ENCODE assay signal across 14 cellular contexts in the genomic region with DNA sequence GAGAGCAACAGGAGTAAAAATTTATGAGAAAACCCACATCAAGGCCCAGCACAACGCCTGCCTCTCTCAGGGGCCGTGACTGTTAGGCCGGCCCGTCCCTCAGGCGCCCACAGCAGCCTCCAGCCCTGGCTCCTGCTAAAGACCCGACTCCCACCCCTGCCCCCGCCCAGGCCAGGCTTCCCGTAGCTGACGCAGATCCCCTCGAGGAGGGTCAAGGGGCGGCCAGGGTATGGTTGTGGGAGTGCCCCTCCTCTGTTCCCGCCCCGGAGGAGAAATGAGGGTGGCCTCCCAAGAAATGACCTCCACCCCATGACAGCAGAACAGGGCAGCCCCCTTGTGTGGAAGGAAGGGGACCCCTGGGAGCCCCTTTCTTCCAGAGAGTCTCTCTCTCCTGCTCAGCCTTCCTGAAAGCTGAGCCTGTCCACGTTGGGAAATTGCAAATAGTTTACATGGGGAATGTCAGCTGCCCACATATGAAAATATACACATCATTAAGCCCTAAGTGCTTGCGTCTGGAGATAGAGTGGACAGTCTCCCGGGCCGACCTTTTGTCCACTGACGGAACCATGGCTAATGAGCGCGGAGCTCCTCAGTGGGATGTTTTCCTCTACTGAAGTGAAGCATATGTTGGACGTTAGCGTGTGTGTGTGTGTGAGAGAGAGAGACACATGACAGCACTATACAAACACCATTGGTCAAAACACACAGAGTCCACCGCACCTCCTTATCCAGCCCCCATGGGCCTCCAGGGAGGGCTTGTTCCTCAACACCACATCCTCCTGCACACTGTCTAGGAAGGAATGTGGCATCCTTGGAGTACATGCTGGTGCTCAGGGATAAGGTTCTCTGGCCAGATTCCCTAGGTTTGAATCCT.
DNase-seq lines count a peak whose midpoint lies in the region; ATAC-seq and TF ChIP-seq lines count a peak whose summit lies in the region.
"Had no signal": no experiment of that assay in that cellular context is flagged by ENCODE, and none has a peak within 500 bp of the region (broad histone marks: within the 10 kb centered on the region; RNA-seq: fewer than 3 reads in every experiment).

No MANE protein-coding gene starts in this region.

- no peak overlapping the region for H3K4me3 ChIP-seq in gastrocnemius medialis

- TF ChIP-seq POLR2A in gastrocnemius medialis (IDR thresholded peaks at IDR 0.05), result no peak

- H3K4me1 Mint-ChIP-seq in dendritic cell treated with granulocyte-macrophage colony-stimulating factor and Interleukin-4, amounts not matched to agents 40 ng/mL and 50 ng/mL, for 4 days (ENCODE audit: low read depth), result peaks cover 10% of the 10 kb centered on the region

- no peaks in the 10 kb centered on the region for H3K27me3 ChIP-seq in gastrocnemius medialis

- TF ChIP-seq CTCF in gastrocnemius medialis (IDR thresholded peaks at IDR 0.05 in 4 of 5, conservative IDR thresholded peaks at IDR 0.05 in 1 of 5), result no peak

- peak overlapping the region; percentile 52 to 78 (median 72) for H3K27ac ChIP-seq in gastrocnemius medialis

- H3K9me3 Mint-ChIP-seq in dendritic cell treated with granulocyte-macrophage colony-stimulating factor and Interleukin-4, amounts not matched to agents 40 ng/mL and 50 ng/mL, for 4 days, result no peaks in the 10 kb centered on the region
- H3K9me3 Mint-ChIP-seq: central memory CD8-positive, alpha-beta T cell had no signal

- no peaks in the 10 kb centered on the region for H3K36me3 Mint-ChIP-seq in dendritic cell treated with granulocyte-macrophage colony-stimulating factor and Interleukin-4, amounts not matched to agents 40 ng/mL and 50 ng/mL, for 4 days (ENCODE audit: low read depth)

- in situ Hi-C loops in gastrocnemius medialis (cut with MboI; ENCODE audit: low sequenced_read_pairs in 4 of 4), result loop anchor here in 2 of 4 donors (10.0 kb wide), 2 partner anchors 199 to 209 kb away; partner anchors contain the start of gene GRK5 (in 1 of the 2)

- H3K36me3 ChIP-seq in gastrocnemius medialis, result no peaks in the 10 kb centered on the region

- intact Hi-C loops in dendritic cell treated with granulocyte-macrophage colony-stimulating factor and Interleukin-4, amounts not matched to agents 40 ng/mL and 50 ng/mL, for 4 days (cut with micrococcal nuclease), result no loop called here
- intact Hi-C loops in gastrocnemius medialis (cut with DNase I; ENCODE audit: low total_unique reads), result no loop called here

- H3K9me3 ChIP-seq in gastrocnemius medialis, result no peaks in the 10 kb centered on the region

- ATAC-seq in left lobe of liver (peak; percentile 5), gastrocnemius medialis (no peak), HG02870 (IDR thresholded peaks at IDR 0.05; ENCODE audit: unreplicated experiment) (no peak), HG02884 (IDR thresholded peaks at IDR 0.05; ENCODE audit: unreplicated experiment) (no peak)
- ATAC-seq: HCT116 had no signal

- peaks cover 15 to 32% of the 10 kb centered on the region in 2 donors for H3K4me1 ChIP-seq in gastrocnemius medialis

- H3K4me3 Mint-ChIP-seq in dendritic cell treated with granulocyte-macrophage colony-stimulating factor and Interleukin-4, amounts not matched to agents 40 ng/mL and 50 ng/mL, for 4 days, result no peak overlapping the region
- H3K4me3 Mint-ChIP-seq: central memory CD8-positive, alpha-beta T cell had no signal

- peak; percentile 66 for DNase-seq in HCEC 1CT
- no peak for DNase-seq in left lobe of liver (ENCODE audit: low spot score)
- DNase-seq in gastrocnemius medialis, result no peak
- DNase-seq in COLO829 (ENCODE audit: low spot score), result no peak
- DNase-seq in NCI-H2081 (lab: John Stamatoyannopoulos, UW), result no peak
- DNase-seq: activated CD4-positive, alpha-beta T cell treated with anti-CD3 and anti-CD28 coated beads, Interleukin-2, amount 50 U/mL, for 48 hours; DMS153; NCI-H1436 treated with DMSO at 0.1 percent for 48 hours; stimulated activated CD4-positive, alpha-beta T cell treated with anti-CD3 and anti-CD28 coated beads, Interleukin-2, amount 100 ng/mL, for 24 hours had no signal

- peaks cover 1% of the 10 kb centered on the region for H3K27me3 Mint-ChIP-seq in dendritic cell treated with granulocyte-macrophage colony-stimulating factor and Interleukin-4, amounts not matched to agents 40 ng/mL and 50 ng/mL, for 4 days
- H3K27me3 Mint-ChIP-seq: central memory CD8-positive, alpha-beta T cell had no signal

- peak overlapping the region; percentile 47 for H3K27ac Mint-ChIP-seq in dendritic cell treated with granulocyte-macrophage colony-stimulating factor and Interleukin-4, amounts not matched to agents 40 ng/mL and 50 ng/mL, for 4 days
